Comparison of ENCODE assay signal across 1 cellular context in genomic region chr17:72539981-72540897, GRCh38.
TF ChIP-seq lines count a peak whose summit lies in the region.

No MANE protein-coding gene starts in this region.

TF ChIP-seq in HepG2, 621 proteins besides CTCF, POLR2A, EP300 and RAD21 (continued from another document and continues in another):
- TF ChIP-seq ZNF205 (CRISPR knock-in tag; IDR thresholded peaks at IDR 0.05) (peak; percentile 19; the same call in 1 of the 2 replicates), RBM22 (optimal IDR thresholded peaks at IDR 0.05; ENCODE audit: low read length) (peak; percentile 80), ZBTB2 (CRISPR knock-in tag; IDR thresholded peaks at IDR 0.05; ENCODE audit: low read depth) (0 out of 2 replicates have a peak, but pooled peaks have one; percentile 40), ZNF605 (CRISPR knock-in tag; IDR thresholded peaks at IDR 0.05) (peak; percentile 65; the same call in 1 of the 2 replicates), ZBTB14 (CRISPR knock-in tag; IDR thresholded peaks at IDR 0.05) (peak; percentile 48; the same call in 1 of the 2 replicates), ZNF891 (CRISPR knock-in tag; IDR thresholded peaks at IDR 0.05) (peak; percentile 76; the same call in 1 of the 2 replicates), ZNF253 (CRISPR knock-in tag; IDR thresholded peaks at IDR 0.05; ENCODE audit: borderline replicate concordance) (0 out of 2 replicates have a peak, but pooled peaks have one; percentile 33), ARNTL (CRISPR knock-in tag; IDR thresholded peaks at IDR 0.05) (0 out of 2 replicates have a peak, but pooled peaks have one; percentile 44), RXRB (CRISPR knock-in tag; IDR thresholded peaks at IDR 0.05; ENCODE audit: borderline replicate concordance) (peak; percentile 70; the same call in 1 of the 2 replicates), POLR2AphosphoS2 (IDR thresholded peaks at IDR 0.05; ENCODE audit: low read depth, low read length) (no peak), ZBTB10 (CRISPR knock-in tag; IDR thresholded peaks at IDR 0.05; ENCODE audit: borderline replicate concordance) (peak; percentile 60; the same call in 1 of the 2 replicates), ZNF274 (CRISPR knock-in tag; IDR thresholded peaks at IDR 0.05) (peak; percentile 55; the same call in 1 of the 2 replicates), ZNF547 (CRISPR knock-in tag; IDR thresholded peaks at IDR 0.05) (0 out of 2 replicates have a peak, but pooled peaks have one; percentile 57), ZFP41 (CRISPR knock-in tag; IDR thresholded peaks at IDR 0.05; ENCODE audit: borderline replicate concordance) (peak; percentile 16; the same call in 1 of the 2 replicates), HINFP (CRISPR knock-in tag; IDR thresholded peaks at IDR 0.05; ENCODE audit: low read depth) (peak; percentile 81; the same call in 1 of the 2 replicates), ZNF740 (CRISPR knock-in tag; IDR thresholded peaks at IDR 0.05) (peak; percentile 40; the same call in 1 of the 2 replicates), ZNF251 (CRISPR knock-in tag; IDR thresholded peaks at IDR 0.05) (no peak), ZNF142 (CRISPR knock-in tag; IDR thresholded peaks at IDR 0.05) (peak; percentile 91), ZNF138 (CRISPR knock-in tag; IDR thresholded peaks at IDR 0.05; ENCODE audit: low read depth) (peak; percentile 77; the same call in 1 of the 2 replicates), ZNF296 (CRISPR knock-in tag; conservative IDR thresholded peaks at IDR 0.05) (no peak), PHF20 (CRISPR knock-in tag; IDR thresholded peaks at IDR 0.05) (no peak), ZNF362 (CRISPR knock-in tag; IDR thresholded peaks at IDR 0.05; ENCODE audit: borderline replicate concordance) (peak; percentile 54; the same call in 1 of the 2 replicates), ZSCAN29 (CRISPR knock-in tag; conservative IDR thresholded peaks at IDR 0.05) (no peak), ZNF773 (CRISPR knock-in tag; IDR thresholded peaks at IDR 0.05; ENCODE audit: borderline replicate concordance) (peak; percentile 76; the same call in 1 of the 2 replicates), ZNF563 (CRISPR knock-in tag; IDR thresholded peaks at IDR 0.05) (peak; percentile 76; the same call in 1 of the 2 replicates), SALL1 (CRISPR knock-in tag; IDR thresholded peaks at IDR 0.05) (peak; percentile 90), TBP (CRISPR knock-in tag; IDR thresholded peaks at IDR 0.05) (0 out of 2 replicates have a peak, but pooled peaks have one; percentile 92), MAX (IDR thresholded peaks at IDR 0.05) (peak; percentile 82), SAP130 (CRISPR knock-in tag; IDR thresholded peaks at IDR 0.05; ENCODE audit: low read depth) (peak; percentile 45; the same call in 1 of the 2 replicates), YEATS4 (CRISPR knock-in tag; IDR thresholded peaks at IDR 0.05; ENCODE audit: borderline replicate concordance) (peak; percentile 74), MTERF4 (CRISPR knock-in tag; IDR thresholded peaks at IDR 0.05) (0 out of 2 replicates have a peak, but pooled peaks have one; percentile 60), ZNF124 (CRISPR knock-in tag; IDR thresholded peaks at IDR 0.05) (peak; percentile 39; the same call in 1 of the 2 replicates), ZBTB8A (CRISPR knock-in tag; IDR thresholded peaks at IDR 0.05; ENCODE audit: borderline replicate concordance, low read depth) (no peak), KAT7 (CRISPR knock-in tag; IDR thresholded peaks at IDR 0.05; ENCODE audit: borderline replicate concordance) (peak; percentile 26; the same call in 1 of the 2 replicates), PREB (CRISPR knock-in tag; IDR thresholded peaks at IDR 0.05) (0 out of 2 replicates have a peak, but pooled peaks have one; percentile 47), PAWR (CRISPR knock-in tag; IDR thresholded peaks at IDR 0.05; ENCODE audit: borderline replicate concordance) (no peak), ZNF280B (CRISPR knock-in tag; IDR thresholded peaks at IDR 0.05; ENCODE audit: borderline replicate concordance) (peak; percentile 83), GATAD1 (CRISPR knock-in tag; IDR thresholded peaks at IDR 0.05) (peak; percentile 18; the same call in 1 of the 2 replicates), TOPORS (CRISPR knock-in tag; IDR thresholded peaks at IDR 0.05) (0 out of 2 replicates have a peak, but pooled peaks have one; percentile 7), ZNF777 (CRISPR knock-in tag; IDR thresholded peaks at IDR 0.05) (peak; percentile 64), AGO2 (optimal IDR thresholded peaks at IDR 0.05; ENCODE audit: low read depth, low read length) (peak; percentile 71)
